11 cellular contexts compared by ENCODE assay signal in the genomic region with DNA sequence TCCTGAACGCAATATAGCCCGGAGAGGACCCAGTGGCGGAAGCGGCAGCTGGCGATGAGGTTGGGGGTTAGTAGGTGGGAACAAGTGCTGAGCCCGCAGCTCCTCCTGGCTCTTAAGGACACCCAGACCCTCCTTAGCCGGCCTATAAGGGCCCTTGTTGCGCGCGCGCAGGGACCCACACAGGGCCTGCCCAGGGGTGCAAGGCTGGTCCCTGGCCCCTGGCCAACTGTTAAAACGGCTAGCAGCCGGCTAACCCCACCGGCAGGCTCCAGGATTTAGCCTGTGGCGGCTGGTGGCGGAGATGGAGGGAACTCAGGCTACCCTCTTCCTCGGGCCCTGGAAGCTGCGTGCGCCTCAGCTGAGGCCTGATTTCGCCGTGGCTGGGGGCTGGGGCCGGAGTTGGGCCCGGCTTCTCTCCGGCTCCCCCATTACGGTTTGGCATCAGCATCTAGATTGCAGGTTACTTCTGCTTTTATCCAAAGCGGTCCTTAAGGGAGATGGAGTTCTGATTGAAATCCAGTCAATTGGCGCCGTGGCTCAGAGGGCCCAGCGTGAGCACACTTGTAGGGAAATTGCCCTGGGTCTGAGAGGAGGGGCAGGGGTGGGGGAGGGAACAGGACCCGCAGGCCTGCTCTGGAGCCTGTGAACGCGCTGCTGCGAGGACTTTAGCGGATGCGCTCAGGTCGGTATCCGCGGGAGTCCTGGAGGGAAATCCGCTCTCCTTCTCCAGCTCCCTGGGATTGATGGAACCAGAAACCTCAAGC. TPM values are rescaled to one million over a fixed set of nuclear protein-coding genes. Genes with fewer than 3 reads are reported as not detected.
A peak's percentile ranks its signal among the peaks of the same experiment; 100 is the strongest.
DNase-seq lines count a peak whose midpoint lies in the region; ATAC-seq and TF ChIP-seq lines count a peak whose summit lies in the region.
"Had no signal": no experiment of that assay in that cellular context is flagged by ENCODE, and none has a peak within 500 bp of the region (broad histone marks: within the 10 kb centered on the region; RNA-seq: fewer than 3 reads in every experiment).

No MANE protein-coding gene starts in this region.

- peak overlapping the region; percentile 59 for H3K4me3 ChIP-seq in PC-3 (ENCODE audit: low read length)
- H3K4me3 ChIP-seq in iPS-11a (ENCODE audit: low read depth, low read length) = peak overlapping the region; percentile 47
- H3K4me3 ChIP-seq in smooth muscle cell = peak overlapping the region; percentile 21
- H3K4me3 ChIP-seq: colonic mucosa had no signal

- H3K9ac ChIP-seq in PC-3 (ENCODE audit: low read length) (no peak overlapping the region), smooth muscle cell (ENCODE audit: low read depth) (no peak overlapping the region)

- H3K4me1 ChIP-seq in PC-3 (ENCODE audit: insufficient read depth, low read length) (no peaks in the 10 kb centered on the region), smooth muscle cell (ENCODE audit: low read depth) (peaks cover 21% of the 10 kb centered on the region)
- H3K4me1 ChIP-seq: colonic mucosa had no signal

- H3K36me3 ChIP-seq in PC-3 (ENCODE audit: low read depth, low read length) = no peaks in the 10 kb centered on the region
- no peaks in the 10 kb centered on the region for H3K36me3 ChIP-seq in smooth muscle cell (ENCODE audit: low read depth)
- H3K36me3 ChIP-seq: colonic mucosa had no signal

- H2AFZ ChIP-seq in PC-3 (ENCODE audit: low read length) (peak overlapping the region; percentile 77), smooth muscle cell (ENCODE audit: low read depth) (no peak overlapping the region)

- H3K79me2 ChIP-seq in PC-3 (ENCODE audit: low read length) (no peaks in the 10 kb centered on the region), smooth muscle cell (ENCODE audit: low read depth) (no peaks in the 10 kb centered on the region)

- H3F3A ChIP-seq in PC-3 (ENCODE audit: low read length, unreplicated experiment) (no peaks in the 10 kb centered on the region), smooth muscle cell (ENCODE audit: low read depth) (no peaks in the 10 kb centered on the region)

- H3K27me3 ChIP-seq in PC-3 (ENCODE audit: low read length) (peaks cover 13% of the 10 kb centered on the region; the same call in 1 of the 2 replicates), smooth muscle cell (ENCODE audit: low read depth) (peaks cover 79% of the 10 kb centered on the region)

- intact Hi-C loops in PC-3 (cut with micrococcal nuclease) = no loop called here

- H4K20me1 ChIP-seq in PC-3 (ENCODE audit: low read length) (no peaks in the 10 kb centered on the region), smooth muscle cell (ENCODE audit: low read depth) (no peaks in the 10 kb centered on the region)

- H3K9me2 ChIP-seq in PC-3 (replicated peaks; ENCODE audit: low read length) = no peaks in the 10 kb centered on the region

- H3K27ac ChIP-seq in PC-3 (ENCODE audit: low read length) (no peak overlapping the region), smooth muscle cell (ENCODE audit: low read depth) (no peak overlapping the region)
- H3K27ac ChIP-seq: colonic mucosa had no signal

- H3K4me2 ChIP-seq in PC-3 (ENCODE audit: low read length) = peak overlapping the region; percentile 81
- H3K4me2 ChIP-seq in smooth muscle cell = peak overlapping the region; percentile 67

- TF ChIP-seq CTCF in PC-3 (conservative IDR thresholded peaks at IDR 0.05; ENCODE audit: low read depth, low read length) (no peak), smooth muscle cell (IDR thresholded peaks at IDR 0.05; ENCODE audit: borderline replicate concordance, insufficient read depth, poor library complexity, severe bottlenecking) (no peak)

- H3K9me3 ChIP-seq in PC-3 (ENCODE audit: low read length) = no peaks in the 10 kb centered on the region
- no peaks in the 10 kb centered on the region for H3K9me3 ChIP-seq in smooth muscle cell (replicated peaks; ENCODE audit: low read depth)
- H3K9me3 ChIP-seq: colonic mucosa had no signal

- DNase-seq in DMS53 (lab: John Stamatoyannopoulos, UW) (peak; percentile 27), DMS53 treated with DMSO at 0.1 percent for 48 hours (lab: John Stamatoyannopoulos, UW; ENCODE audit: unreplicated experiment) (no peak), PC-3 (no peak), smooth muscle cell (lab: John Stamatoyannopoulos, UW; ENCODE audit: unreplicated experiment) (no peak), NK-92 (lab: John Stamatoyannopoulos, UW; ENCODE audit: unreplicated experiment) (no peak)
- DNase-seq: 8988T; activated CD4-positive, alpha-beta memory T cell treated with anti-CD3 and anti-CD28 coated beads for 36 hours; colonic mucosa had no signal

- ATAC-seq in PC-3 = no peak
- no peak for ATAC-seq in HG03135 (IDR thresholded peaks at IDR 0.05; ENCODE audit: unreplicated experiment)
- no peak for ATAC-seq in GM18867 (IDR thresholded peaks at IDR 0.05; ENCODE audit: unreplicated experiment)

- CTCF ChIA-PET in PC-3 (lab: Charles Lee) = no interaction called here

- BruUV-seq in PC-3 (replicated peaks; lab: Mats Ljungman, UMichigan) = no TSS peak

- 4% methylated on average over 39 of the region's 39 CpGs for WGBS in smooth muscle cell (ENCODE audit: low lambda C conversion rate)

- POLR2A ChIA-PET in PC-3 (lab: Charles Lee; ENCODE audit: unreplicated experiment) = no interaction called here

RNA-seq across cellular contexts. Expression of a gene that starts 37.0 kb away (rescaled TPM):
- 54.1 and 56.9 TPM in 2 replicates for total RNA-seq in PC-3 (2014; rRNA removed)
- total RNA-seq in smooth muscle cell = 56.8 and 81.0 TPM in 2 replicates
- 98.2 and 114 TPM in 2 replicates for polyA plus RNA-seq in smooth muscle cell
